Comparison of ENCODE assay signal across 1 cellular context in the genomic region with DNA sequence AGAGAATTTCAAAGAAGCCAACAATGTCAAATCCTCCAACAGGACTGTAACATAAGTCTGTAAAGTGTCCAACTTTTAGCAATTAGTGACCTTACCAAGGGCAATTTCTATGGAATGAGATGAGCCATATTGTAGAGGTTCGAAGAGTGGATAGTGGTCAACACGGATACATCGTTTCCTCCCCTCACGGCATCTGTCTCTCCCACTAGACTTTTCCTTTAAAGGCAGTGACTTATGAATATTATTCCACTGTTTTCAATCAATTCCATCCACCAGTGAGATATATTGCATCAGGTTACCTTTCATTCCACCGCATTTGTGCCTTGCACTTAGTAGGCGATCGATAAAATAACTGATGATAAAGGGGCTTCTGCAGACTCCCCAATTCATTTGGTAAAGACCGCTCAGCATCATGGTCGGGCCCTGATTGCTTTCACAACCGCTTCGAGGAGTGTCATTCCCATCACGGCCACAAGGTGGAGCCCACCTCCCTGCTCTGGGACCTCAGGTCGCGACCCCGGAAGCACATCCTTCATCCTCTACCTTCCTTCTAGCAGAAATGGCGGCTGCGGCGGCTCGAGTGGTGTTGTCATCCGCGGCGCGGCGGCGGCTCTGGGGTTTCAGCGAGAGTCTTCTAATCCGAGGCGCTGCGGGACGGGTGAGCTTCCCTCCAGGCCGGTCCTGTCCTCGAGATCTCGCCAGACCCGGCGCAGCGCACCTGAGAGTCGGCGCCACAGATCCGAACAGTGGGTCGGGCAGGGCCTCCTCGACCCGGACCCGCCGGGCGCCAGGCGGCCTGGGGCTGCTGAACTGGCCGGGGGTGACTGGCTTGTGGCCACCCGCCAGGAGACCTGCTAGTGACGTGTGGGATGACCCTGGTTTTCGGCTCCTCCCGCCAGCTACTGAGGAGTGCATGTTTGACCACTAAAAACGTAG.
A peak's percentile ranks its signal among the peaks of the same experiment; 100 is the strongest.
TF ChIP-seq lines count a peak whose summit lies in the region.

A gene with protein sequence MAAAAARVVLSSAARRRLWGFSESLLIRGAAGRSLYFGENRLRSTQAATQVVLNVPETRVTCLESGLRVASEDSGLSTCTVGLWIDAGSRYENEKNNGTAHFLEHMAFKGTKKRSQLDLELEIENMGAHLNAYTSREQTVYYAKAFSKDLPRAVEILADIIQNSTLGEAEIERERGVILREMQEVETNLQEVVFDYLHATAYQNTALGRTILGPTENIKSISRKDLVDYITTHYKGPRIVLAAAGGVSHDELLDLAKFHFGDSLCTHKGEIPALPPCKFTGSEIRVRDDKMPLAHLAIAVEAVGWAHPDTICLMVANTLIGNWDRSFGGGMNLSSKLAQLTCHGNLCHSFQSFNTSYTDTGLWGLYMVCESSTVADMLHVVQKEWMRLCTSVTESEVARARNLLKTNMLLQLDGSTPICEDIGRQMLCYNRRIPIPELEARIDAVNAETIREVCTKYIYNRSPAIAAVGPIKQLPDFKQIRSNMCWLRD (plus strand): TSS at position 535 of the 936 bp plus-strand sequence. CDS start 25 bp downstream, at position 560.

TF ChIP-seq in HepG2, 621 proteins besides CTCF, POLR2A, EP300 and RAD21 (continued from another document and continues in another):
- TF ChIP-seq, protein P1, sequence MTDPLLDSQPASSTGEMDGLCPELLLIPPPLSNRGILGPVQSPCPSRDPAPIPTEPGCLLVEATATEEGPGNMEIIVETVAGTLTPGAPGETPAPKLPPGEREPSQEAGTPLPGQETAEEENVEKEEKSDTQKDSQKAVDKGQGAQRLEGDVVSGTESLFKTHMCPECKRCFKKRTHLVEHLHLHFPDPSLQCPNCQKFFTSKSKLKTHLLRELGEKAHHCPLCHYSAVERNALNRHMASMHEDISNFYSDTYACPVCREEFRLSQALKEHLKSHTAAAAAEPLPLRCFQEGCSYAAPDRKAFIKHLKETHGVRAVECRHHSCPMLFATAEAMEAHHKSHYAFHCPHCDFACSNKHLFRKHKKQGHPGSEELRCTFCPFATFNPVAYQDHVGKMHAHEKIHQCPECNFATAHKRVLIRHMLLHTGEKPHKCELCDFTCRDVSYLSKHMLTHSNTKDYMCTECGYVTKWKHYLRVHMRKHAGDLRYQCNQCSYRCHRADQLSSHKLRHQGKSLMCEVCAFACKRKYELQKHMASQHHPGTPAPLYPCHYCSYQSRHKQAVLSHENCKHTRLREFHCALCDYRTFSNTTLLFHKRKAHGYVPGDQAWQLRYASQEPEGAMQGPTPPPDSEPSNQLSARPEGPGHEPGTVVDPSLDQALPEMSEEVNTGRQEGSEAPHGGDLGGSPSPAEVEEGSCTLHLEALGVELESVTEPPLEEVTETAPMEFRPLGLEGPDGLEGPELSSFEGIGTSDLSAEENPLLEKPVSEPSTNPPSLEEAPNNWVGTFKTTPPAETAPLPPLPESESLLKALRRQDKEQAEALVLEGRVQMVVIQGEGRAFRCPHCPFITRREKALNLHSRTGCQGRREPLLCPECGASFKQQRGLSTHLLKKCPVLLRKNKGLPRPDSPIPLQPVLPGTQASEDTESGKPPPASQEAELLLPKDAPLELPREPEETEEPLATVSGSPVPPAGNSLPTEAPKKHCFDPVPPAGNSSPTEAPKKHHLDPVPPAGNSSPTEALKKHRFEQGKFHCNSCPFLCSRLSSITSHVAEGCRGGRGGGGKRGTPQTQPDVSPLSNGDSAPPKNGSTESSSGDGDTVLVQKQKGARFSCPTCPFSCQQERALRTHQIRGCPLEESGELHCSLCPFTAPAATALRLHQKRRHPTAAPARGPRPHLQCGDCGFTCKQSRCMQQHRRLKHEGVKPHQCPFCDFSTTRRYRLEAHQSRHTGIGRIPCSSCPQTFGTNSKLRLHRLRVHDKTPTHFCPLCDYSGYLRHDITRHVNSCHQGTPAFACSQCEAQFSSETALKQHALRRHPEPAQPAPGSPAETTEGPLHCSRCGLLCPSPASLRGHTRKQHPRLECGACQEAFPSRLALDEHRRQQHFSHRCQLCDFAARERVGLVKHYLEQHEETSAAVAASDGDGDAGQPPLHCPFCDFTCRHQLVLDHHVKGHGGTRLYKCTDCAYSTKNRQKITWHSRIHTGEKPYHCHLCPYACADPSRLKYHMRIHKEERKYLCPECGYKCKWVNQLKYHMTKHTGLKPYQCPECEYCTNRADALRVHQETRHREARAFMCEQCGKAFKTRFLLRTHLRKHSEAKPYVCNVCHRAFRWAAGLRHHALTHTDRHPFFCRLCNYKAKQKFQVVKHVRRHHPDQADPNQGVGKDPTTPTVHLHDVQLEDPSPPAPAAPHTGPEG (CRISPR knock-in tag; IDR thresholded peaks at IDR 0.05) = peak; percentile 76; the same call in 1 of the 2 replicates
- TF ChIP-seq, protein P2, sequence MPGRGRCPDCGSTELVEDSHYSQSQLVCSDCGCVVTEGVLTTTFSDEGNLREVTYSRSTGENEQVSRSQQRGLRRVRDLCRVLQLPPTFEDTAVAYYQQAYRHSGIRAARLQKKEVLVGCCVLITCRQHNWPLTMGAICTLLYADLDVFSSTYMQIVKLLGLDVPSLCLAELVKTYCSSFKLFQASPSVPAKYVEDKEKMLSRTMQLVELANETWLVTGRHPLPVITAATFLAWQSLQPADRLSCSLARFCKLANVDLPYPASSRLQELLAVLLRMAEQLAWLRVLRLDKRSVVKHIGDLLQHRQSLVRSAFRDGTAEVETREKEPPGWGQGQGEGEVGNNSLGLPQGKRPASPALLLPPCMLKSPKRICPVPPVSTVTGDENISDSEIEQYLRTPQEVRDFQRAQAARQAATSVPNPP (CRISPR knock-in tag; IDR thresholded peaks at IDR 0.05) = no peak; the same call in 1 of the 2 replicates
- TF ChIP-seq ZNF512B (CRISPR knock-in tag; IDR thresholded peaks at IDR 0.05; ENCODE audit: borderline replicate concordance) (no peak; the same call in 1 of the 2 replicates), USF2 (IDR thresholded peaks at IDR 0.05; ENCODE audit: low read depth, low read length) (no peak), USF2 (CRISPR knock-in tag; IDR thresholded peaks at IDR 0.05; ENCODE audit: borderline replicate concordance) (no peak), ZNF253 (CRISPR knock-in tag; IDR thresholded peaks at IDR 0.05; ENCODE audit: borderline replicate concordance) (no peak), GPBP1L1 (CRISPR knock-in tag; IDR thresholded peaks at IDR 0.05) (no peak), ZNF83 (CRISPR knock-in tag; IDR thresholded peaks at IDR 0.05; ENCODE audit: borderline replicate concordance) (peak; percentile 81; the same call in 1 of the 2 replicates), TBX2 (CRISPR knock-in tag; IDR thresholded peaks at IDR 0.05; ENCODE audit: borderline replicate concordance) (peak; percentile 46; the same call in 1 of the 2 replicates), ZNF512 (CRISPR knock-in tag; IDR thresholded peaks at IDR 0.05) (no peak), GATAD2A (CRISPR knock-in tag; IDR thresholded peaks at IDR 0.05) (peak; percentile 64), SAFB2 (CRISPR knock-in tag; IDR thresholded peaks at IDR 0.05; ENCODE audit: borderline replicate concordance, low read depth) (peak; percentile 63), XBP1 (CRISPR knock-in tag; IDR thresholded peaks at IDR 0.05) (no peak), ZNF652 (CRISPR knock-in tag; IDR thresholded peaks at IDR 0.05; ENCODE audit: borderline replicate concordance, low read depth) (0 out of 2 replicates have a peak, but pooled peaks have one; percentile 36), ISX (CRISPR knock-in tag; conservative IDR thresholded peaks at IDR 0.05) (0 out of 2 replicates have a peak, but pooled peaks have one; percentile 51), ZNF414 (CRISPR knock-in tag; IDR thresholded peaks at IDR 0.05) (peak; percentile 52; the same call in 1 of the 2 replicates)
- TF ChIP-seq, protein P3, sequence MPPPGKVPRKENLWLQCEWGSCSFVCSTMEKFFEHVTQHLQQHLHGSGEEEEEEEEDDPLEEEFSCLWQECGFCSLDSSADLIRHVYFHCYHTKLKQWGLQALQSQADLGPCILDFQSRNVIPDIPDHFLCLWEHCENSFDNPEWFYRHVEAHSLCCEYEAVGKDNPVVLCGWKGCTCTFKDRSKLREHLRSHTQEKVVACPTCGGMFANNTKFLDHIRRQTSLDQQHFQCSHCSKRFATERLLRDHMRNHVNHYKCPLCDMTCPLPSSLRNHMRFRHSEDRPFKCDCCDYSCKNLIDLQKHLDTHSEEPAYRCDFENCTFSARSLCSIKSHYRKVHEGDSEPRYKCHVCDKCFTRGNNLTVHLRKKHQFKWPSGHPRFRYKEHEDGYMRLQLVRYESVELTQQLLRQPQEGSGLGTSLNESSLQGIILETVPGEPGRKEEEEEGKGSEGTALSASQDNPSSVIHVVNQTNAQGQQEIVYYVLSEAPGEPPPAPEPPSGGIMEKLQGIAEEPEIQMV (CRISPR knock-in tag; IDR thresholded peaks at IDR 0.05; ENCODE audit: low read depth) = no peak
- TF ChIP-seq, protein P4, sequence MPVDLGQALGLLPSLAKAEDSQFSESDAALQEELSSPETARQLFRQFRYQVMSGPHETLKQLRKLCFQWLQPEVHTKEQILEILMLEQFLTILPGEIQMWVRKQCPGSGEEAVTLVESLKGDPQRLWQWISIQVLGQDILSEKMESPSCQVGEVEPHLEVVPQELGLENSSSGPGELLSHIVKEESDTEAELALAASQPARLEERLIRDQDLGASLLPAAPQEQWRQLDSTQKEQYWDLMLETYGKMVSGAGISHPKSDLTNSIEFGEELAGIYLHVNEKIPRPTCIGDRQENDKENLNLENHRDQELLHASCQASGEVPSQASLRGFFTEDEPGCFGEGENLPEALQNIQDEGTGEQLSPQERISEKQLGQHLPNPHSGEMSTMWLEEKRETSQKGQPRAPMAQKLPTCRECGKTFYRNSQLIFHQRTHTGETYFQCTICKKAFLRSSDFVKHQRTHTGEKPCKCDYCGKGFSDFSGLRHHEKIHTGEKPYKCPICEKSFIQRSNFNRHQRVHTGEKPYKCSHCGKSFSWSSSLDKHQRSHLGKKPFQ (CRISPR knock-in tag; IDR thresholded peaks at IDR 0.05; ENCODE audit: insufficient replicate concordance) = peak; percentile 50
- TF ChIP-seq, protein P5, sequence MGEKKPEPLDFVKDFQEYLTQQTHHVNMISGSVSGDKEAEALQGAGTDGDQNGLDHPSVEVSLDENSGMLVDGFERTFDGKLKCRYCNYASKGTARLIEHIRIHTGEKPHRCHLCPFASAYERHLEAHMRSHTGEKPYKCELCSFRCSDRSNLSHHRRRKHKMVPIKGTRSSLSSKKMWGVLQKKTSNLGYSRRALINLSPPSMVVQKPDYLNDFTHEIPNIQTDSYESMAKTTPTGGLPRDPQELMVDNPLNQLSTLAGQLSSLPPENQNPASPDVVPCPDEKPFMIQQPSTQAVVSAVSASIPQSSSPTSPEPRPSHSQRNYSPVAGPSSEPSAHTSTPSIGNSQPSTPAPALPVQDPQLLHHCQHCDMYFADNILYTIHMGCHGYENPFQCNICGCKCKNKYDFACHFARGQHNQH (CRISPR knock-in tag; IDR thresholded peaks at IDR 0.05) = peak; percentile 74
